ENCODE assay signal across 1 cellular context in genomic region chr1:183043254-183043653, GRCh38.
TF ChIP-seq lines count a peak whose summit lies in the region.

No MANE protein-coding gene starts in this region.

TF ChIP-seq in IMR-90, 13 proteins besides CTCF, POLR2A, EP300 and RAD21:
- no peak for TF ChIP-seq CEBPB (IDR thresholded peaks at IDR 0.05; ENCODE audit: low read depth, low read length)
- no peak for TF ChIP-seq ELK1 (IDR thresholded peaks at IDR 0.05; ENCODE audit: borderline replicate concordance, low read depth, low read length)
- TF ChIP-seq FOS (IDR thresholded peaks at IDR 0.05; ENCODE audit: low read depth, low read length): no peak
- TF ChIP-seq RFX5 (IDR thresholded peaks at IDR 0.05; ENCODE audit: low read depth, low read length): no peak
- TF ChIP-seq, protein P1, sequence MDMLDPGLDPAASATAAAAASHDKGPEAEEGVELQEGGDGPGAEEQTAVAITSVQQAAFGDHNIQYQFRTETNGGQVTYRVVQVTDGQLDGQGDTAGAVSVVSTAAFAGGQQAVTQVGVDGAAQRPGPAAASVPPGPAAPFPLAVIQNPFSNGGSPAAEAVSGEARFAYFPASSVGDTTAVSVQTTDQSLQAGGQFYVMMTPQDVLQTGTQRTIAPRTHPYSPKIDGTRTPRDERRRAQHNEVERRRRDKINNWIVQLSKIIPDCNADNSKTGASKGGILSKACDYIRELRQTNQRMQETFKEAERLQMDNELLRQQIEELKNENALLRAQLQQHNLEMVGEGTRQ (IDR thresholded peaks at IDR 0.05; ENCODE audit: low read depth, low read length): no peak
- no peak for TF ChIP-seq MAZ (IDR thresholded peaks at IDR 0.05; ENCODE audit: borderline replicate concordance, low read depth, low read length)
- TF ChIP-seq NFE2L2 (IDR thresholded peaks at IDR 0.05; ENCODE audit: low read depth, low read length): no peak
- TF ChIP-seq BHLHE40 (IDR thresholded peaks at IDR 0.05; ENCODE audit: low read depth, low read length): no peak
- TF ChIP-seq SMC3 (IDR thresholded peaks at IDR 0.05; ENCODE audit: low read depth, low read length): no peak
- TF ChIP-seq CHD1 (IDR thresholded peaks at IDR 0.05; ENCODE audit: low read depth, low read length): no peak
- no peak for TF ChIP-seq MXI1 (IDR thresholded peaks at IDR 0.05; ENCODE audit: borderline replicate concordance, low read depth, low read length)
- TF ChIP-seq RCOR1 (IDR thresholded peaks at IDR 0.05; ENCODE audit: insufficient replicate concordance, low read length): no peak
- TF ChIP-seq MAFK (IDR thresholded peaks at IDR 0.05; ENCODE audit: low read depth, low read length): no peak
TF ChIP-seq in IMR-90: peak in this region for 0.
